Comparison of ENCODE assay signal across 27 cellular contexts in the genomic region with DNA sequence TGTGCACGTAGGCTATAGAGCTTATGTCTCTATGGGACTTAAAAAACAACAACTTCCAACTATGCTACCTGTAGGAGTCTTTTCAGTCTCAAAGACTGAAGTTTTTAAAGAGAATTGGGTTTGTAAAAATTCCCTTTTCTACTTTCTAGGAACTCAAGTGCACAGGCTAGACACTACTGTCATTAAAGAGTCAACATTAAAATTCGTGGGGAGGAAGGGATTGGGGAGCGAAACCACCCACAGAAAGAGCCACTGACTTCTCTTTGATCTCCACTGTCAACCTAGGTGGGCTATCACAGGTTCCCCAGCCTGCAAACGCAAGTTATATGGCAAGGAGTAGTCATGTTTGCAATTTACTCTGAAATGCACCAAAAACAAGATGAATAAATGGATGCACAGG. TPM values are rescaled to one million over a fixed set of nuclear protein-coding genes. Genes with fewer than 3 reads are reported as not detected.
"Had no signal": no experiment of that assay in that cellular context is flagged by ENCODE, and none has a peak within 500 bp of the region (broad histone marks: within the 10 kb centered on the region; RNA-seq: fewer than 3 reads in every experiment).

No MANE protein-coding gene starts in this region.

- H3K4me1 ChIP-seq: right lobe of liver, uterus had no signal

- ATAC-seq: left colon; left lung; lower lobe of right lung; natural killer cell; right lobe of liver; stimulated activated memory B cell treated with anti-CD40 and anti-IgM and Interleukin-4, amounts not matched to agents 10 μg/mL and 1 μg/mL and 100 μg/mL, for 72 hours had no signal

- H3K4me3 Mint-ChIP-seq: immature natural killer cell; mesothelial cell of epicardium; naive B cell; natural killer cell; stimulated activated memory B cell treated with anti-CD40 and anti-IgM and Interleukin-4, amounts not matched to agents 10 μg/mL and 1 μg/mL and 100 μg/mL, for 72 hours; stimulated activated naive CD8-positive, alpha-beta T cell treated with anti-CD3 and anti-CD28 coated beads, Interleukin-15, Interleukin-2, amounts not matched to agents 100 ng/mL and 50 ng/mL, for 24 hours; type B pancreatic cell had no signal

- DNase-seq: hypothalamus; immature natural killer cell; kidney; left colon; left lung; lower lobe of right lung; mammary epithelial cell; mesendoderm; naive B cell; natural killer cell; ovary; right lobe of liver; stimulated activated CD4-positive, alpha-beta T cell treated with anti-CD3 and anti-CD28 coated beads, Interleukin-1b, Interleukin-23, amount 100 ng/mL, for 48 hours; stimulated activated CD4-positive, alpha-beta T cell treated with anti-CD3 and anti-CD28 coated beads, Interleukin-2, amount 100 ng/mL, for 48 hours; stimulated activated CD4-positive, alpha-beta T cell treated with anti-CD3 and anti-CD28 coated beads, Interleukin-4, amount 100 ng/mL, for 4 hours; stimulated activated CD8-positive, alpha-beta memory T cell treated with anti-CD3 and anti-CD28 coated beads, Interleukin-4, amount 100 ng/mL, for 48 hours; substantia nigra; uterus had no signal

- H3K27ac ChIP-seq: left lung, lower lobe of right lung, ovary, right atrium auricular region, right lobe of liver, tibial nerve, uterus had no signal

- H3K4me1 Mint-ChIP-seq: immature natural killer cell, mesothelial cell of epicardium, naive B cell, natural killer cell had no signal

- H3K4me3 ChIP-seq: left lung, lower lobe of right lung, ovary, right atrium auricular region, right lobe of liver, smooth muscle cell, tibial nerve, uterus had no signal

- H3K9me3 ChIP-seq: left lung, lower lobe of right lung, ovary, right atrium auricular region, right lobe of liver, tibial nerve, uterus had no signal

- H3K27me3 Mint-ChIP-seq: progenitor cell of endocrine pancreas; stimulated activated memory B cell treated with anti-CD40 and anti-IgM and Interleukin-4, amounts not matched to agents 10 μg/mL and 1 μg/mL and 100 μg/mL, for 72 hours; stimulated activated naive CD8-positive, alpha-beta T cell treated with anti-CD3 and anti-CD28 coated beads, Interleukin-15, Interleukin-2, amounts not matched to agents 100 ng/mL and 50 ng/mL, for 24 hours; type B pancreatic cell had no signal

- H3K36me3 ChIP-seq: left lung, lower lobe of right lung, ovary, right atrium auricular region, right lobe of liver, tibial nerve, uterus had no signal

- H3K27me3 ChIP-seq: left lung, ovary, right atrium auricular region, right lobe of liver, tibial nerve, uterus had no signal

- H3K9me3 Mint-ChIP-seq: immature natural killer cell, naive B cell had no signal

- H3K36me3 Mint-ChIP-seq: immature natural killer cell; mesothelial cell of epicardium; naive B cell; natural killer cell; stimulated activated memory B cell treated with anti-CD40 and anti-IgM and Interleukin-4, amounts not matched to agents 10 μg/mL and 1 μg/mL and 100 μg/mL, for 72 hours; type B pancreatic cell had no signal

- H3K27ac Mint-ChIP-seq: immature natural killer cell; mesothelial cell of epicardium; naive B cell; natural killer cell; progenitor cell of endocrine pancreas; stimulated activated memory B cell treated with anti-CD40 and anti-IgM and Interleukin-4, amounts not matched to agents 10 μg/mL and 1 μg/mL and 100 μg/mL, for 72 hours; stimulated activated naive CD8-positive, alpha-beta T cell treated with anti-CD3 and anti-CD28 coated beads, Interleukin-15, Interleukin-2, amounts not matched to agents 100 ng/mL and 50 ng/mL, for 24 hours; type B pancreatic cell had no signal

RNA-seq across cellular contexts. Expression of a gene that starts 37.7 kb away (rescaled TPM):
- total RNA-seq: progenitor cell of endocrine pancreas, right atrium auricular region, tibial nerve, uterus had no signal
- polyA plus RNA-seq: immature natural killer cell, neural cell had no signal
